In genomic region chr4:57211131-57211530, GRCh38 we compare ENCODE assay signal across 21 cellular contexts.
"Had no signal": no experiment of that assay in that cellular context is flagged by ENCODE, and none has a peak within 500 bp of the region (broad histone marks: within the 10 kb centered on the region; RNA-seq: fewer than 3 reads in every experiment).

No MANE protein-coding gene starts in this region.

- H3K36me3 ChIP-seq: esophagus squamous epithelium, left lung, ovary, stomach, upper lobe of left lung had no signal

- H3K27ac ChIP-seq: esophagus squamous epithelium, left lung, ovary, stomach, testis, upper lobe of left lung had no signal

- H3K4me3 ChIP-seq: esophagus squamous epithelium, left lung, ovary, stomach, testis, upper lobe of left lung had no signal

- FAIRE-seq: endothelial cell of umbilical vein, kidney, TTC549 had no signal

- H3K9me3 ChIP-seq: esophagus squamous epithelium, left lung, ovary, stomach, testis, upper lobe of left lung had no signal

- H3K4me1 ChIP-seq: esophagus squamous epithelium, left lung, stomach, testis, upper lobe of left lung had no signal

- H3K27me3 ChIP-seq: esophagus squamous epithelium, left lung, ovary, stomach, testis, upper lobe of left lung had no signal

- DNase-seq: activated CD4-positive, alpha-beta T cell treated with anti-CD3 and anti-CD28 coated beads, Interleukin-2, amount 10 ng/mL, durations not matched to agents 24 days and 14 days; activated CD4-positive, CD25-positive, alpha-beta regulatory T cell; activated CD8-positive, alpha-beta memory T cell treated with anti-CD3 and anti-CD28 coated beads, Interleukin-2, amount 50 U/mL, for 48 hours; activated gamma-delta T cell treated with Interleukin-2 at 50 U/mL for 16 hours; activated T-cell treated with anti-CD3 and anti-CD28 coated beads, Interleukin-2, amount 50 U/mL, for 72 hours; amniotic stem cell; effector CD8-positive, alpha-beta T cell; esophagus squamous epithelium; foreskin fibroblast; glutamatergic neuron; hypothalamus; kidney; left lung; mammary epithelial cell; naive B cell; ovary; stomach; testis; upper lobe of left lung had no signal
